In the genomic region with DNA sequence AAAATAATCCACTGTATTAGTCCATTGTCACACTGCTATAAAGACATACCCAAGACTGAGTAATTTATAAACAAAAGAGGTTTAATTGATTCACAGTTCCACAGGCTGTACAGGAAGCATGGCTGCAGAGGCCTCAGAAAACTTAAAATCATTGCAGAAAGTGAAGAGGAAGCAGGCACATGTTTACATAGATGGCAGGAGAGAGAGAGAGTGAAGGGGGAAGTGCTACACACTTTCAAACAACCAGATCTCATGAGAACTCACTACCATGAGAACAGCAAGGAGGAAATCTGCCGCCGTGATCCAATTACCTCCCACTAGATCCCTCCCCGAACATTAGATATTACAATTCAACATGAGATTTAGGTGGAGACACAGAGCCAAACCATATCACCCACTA, we compare ENCODE assay signal across 12 cellular contexts. TPM values are rescaled to one million over a fixed set of nuclear protein-coding genes. Genes with fewer than 3 reads are reported as not detected.
"Had no signal": no experiment of that assay in that cellular context is flagged by ENCODE, and none has a peak within 500 bp of the region (broad histone marks: within the 10 kb centered on the region; RNA-seq: fewer than 3 reads in every experiment).

No MANE protein-coding gene starts in this region.

RNA-seq across cellular contexts. Expression of a gene that starts 55.5 kb away (rescaled TPM):
- total RNA-seq: activated CD4-positive, alpha-beta T cell treated with anti-CD3 and anti-CD28 coated beads, Interleukin-2, amount 10 ng/mL, durations not matched to agents 24 days and 14 days; activated CD8-positive, alpha-beta memory T cell treated with anti-CD3 and anti-CD28 coated beads for 36 hours; activated CD8-positive, alpha-beta T cell treated with anti-CD3 and anti-CD28 coated beads for 36 hours; activated naive CD8-positive, alpha-beta T cell treated with anti-CD3 and anti-CD28 coated beads for 36 hours; activated T-helper 17 cell treated with anti-CD3 and anti-CD28 coated beads, Interleukin-2, amount 50 U/mL, for 72 hours; aorta; K562; NCI-H460; OCI-LY7; PC-9; Right ventricle myocardium inferior; SK-MEL-5 had no signal
